In genomic region chr19:48845384-48845783, GRCh38 we compare ENCODE assay signal across 23 cellular contexts. TPM values are rescaled to one million over a fixed set of nuclear protein-coding genes. Genes with fewer than 3 reads are reported as not detected.
"Had no signal": no experiment of that assay in that cellular context is flagged by ENCODE, and none has a peak within 500 bp of the region (broad histone marks: within the 10 kb centered on the region; RNA-seq: fewer than 3 reads in every experiment).

No MANE protein-coding gene starts in this region.

- DNase-seq: colonic mucosa; cortex of kidney; effector CD8-positive, alpha-beta T cell; effector memory CD8-positive, alpha-beta T cell; endodermal cell; foreskin keratinocyte; heart left ventricle; hypothalamus; left cardiac atrium; left lung; left ventricle myocardium superior; lower lobe of right lung; mesenchymal stem cell; mucosa of descending colon; naive B cell had no signal

- H3K27ac ChIP-seq: colonic mucosa, esophagus muscularis mucosa, foreskin keratinocyte, gastroesophageal sphincter, heart left ventricle, hepatocyte, left lung, lower lobe of right lung had no signal

- H3K4me2 ChIP-seq: hepatocyte had no signal

- H3K79me2 ChIP-seq: hepatocyte had no signal

- FAIRE-seq: endometrium, endothelial cell of umbilical vein, frontal cortex, islet of Langerhans, keratinocyte had no signal

- H3K4me1 ChIP-seq: colonic mucosa, esophagus muscularis mucosa, foreskin keratinocyte, gastroesophageal sphincter, heart left ventricle, left lung, lower lobe of right lung had no signal

- H3K36me3 ChIP-seq: colonic mucosa had no signal

- H3K27me3 ChIP-seq: colonic mucosa, esophagus muscularis mucosa, foreskin keratinocyte, gastroesophageal sphincter, heart left ventricle, hepatocyte, left lung had no signal

- H3K9me3 ChIP-seq: colonic mucosa, esophagus muscularis mucosa, gastroesophageal sphincter, heart left ventricle, left lung, lower lobe of right lung, mucosa of descending colon had no signal

- H2AFZ ChIP-seq: hepatocyte had no signal

- H3K4me3 ChIP-seq: colonic mucosa, esophagus muscularis mucosa, gastroesophageal sphincter, heart left ventricle, hepatocyte, left lung, lower lobe of right lung, mucosa of descending colon had no signal

RNA-seq across cellular contexts. Expression of gene TULP2, which starts 53.2 kb away (rescaled TPM):
- polyA plus RNA-seq: hepatocyte, keratinocyte had no signal
